In the genomic region with DNA sequence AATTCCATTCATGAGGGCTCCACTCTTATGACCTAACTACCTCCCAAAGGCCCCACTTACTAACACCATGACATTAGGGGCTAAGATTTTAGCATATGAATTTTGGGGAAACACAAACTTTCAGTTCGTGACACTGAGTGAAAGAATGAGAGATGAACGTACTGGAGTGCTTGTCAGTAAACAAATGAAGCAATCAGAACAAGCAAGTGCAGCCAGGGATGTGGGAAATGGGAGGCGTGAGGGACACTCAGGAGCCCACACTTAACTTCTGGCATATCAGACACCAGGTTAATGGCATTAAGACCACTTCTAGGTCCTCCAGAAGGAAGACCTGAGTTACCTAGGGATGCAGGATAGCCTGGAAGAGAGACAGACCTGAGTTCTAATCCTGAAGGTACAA, we compare ENCODE assay signal across 19 cellular contexts.
DNase-seq lines count a peak whose midpoint lies in the region; TF ChIP-seq lines count a peak whose summit lies in the region.
"Had no signal": no experiment of that assay in that cellular context is flagged by ENCODE, and none has a peak within 500 bp of the region (broad histone marks: within the 10 kb centered on the region; RNA-seq: fewer than 3 reads in every experiment).

No MANE protein-coding gene starts in this region.

- 0 out of 2 replicates have a peak overlapping the region, but pooled peaks have one; percentile 3 for H2AFZ ChIP-seq in OCI-LY3 (ENCODE audit: low read depth, low read length)
- H2AFZ ChIP-seq: neural progenitor cell had no signal

- DNase-seq in activated T-cell treated with anti-CD3 and anti-CD28 coated beads, Interleukin-2, amount 50 U/mL, for 24 hours, result no peak
- DNase-seq in activated T-cell treated with anti-CD3 and anti-CD28 coated beads, Interleukin-2, amount 50 U/mL, for 1 hour, result no peak
- DNase-seq in GM12865 (ENCODE audit: low read depth), result peak; percentile 43
- no peak for DNase-seq in NCI-H1436 treated with DMSO at 0.1 percent for 48 hours (lab: John Stamatoyannopoulos, UW)
- DNase-seq in GOT3 (lab: John Stamatoyannopoulos, UW), result no peak
- DNase-seq in RWPE1 (ENCODE audit: low spot score), result no peak
- DNase-seq: activated naive CD8-positive, alpha-beta T cell treated with anti-CD3 and anti-CD28 coated beads, Interleukin-2, amount 10 ng/mL, durations not matched to agents 7 days and 5 days; DMS79; endodermal cell; H7; left colon; NCI-H2107; NCI-H510A treated with DMSO at 0.1 percent for 48 hours; RPMI8226 had no signal

- H3K36me3 Mint-ChIP-seq in activated T-cell treated with anti-CD3 and anti-CD28 coated beads, Interleukin-2, amount 50 U/mL, for 24 hours (ENCODE audit: low read depth), result peaks cover 18% of the 10 kb centered on the region
- H3K36me3 Mint-ChIP-seq in nephron (ENCODE audit: low read depth), result no peaks in the 10 kb centered on the region
- H3K36me3 Mint-ChIP-seq: brain, neural progenitor cell had no signal

- H3K27me3 ChIP-seq in OCI-LY3 (ENCODE audit: low read depth, low read length), result no peaks in the 10 kb centered on the region

- peak overlapping the region; percentile 83 for H3K4me2 ChIP-seq in OCI-LY3 (ENCODE audit: low read length)
- H3K4me2 ChIP-seq: neural progenitor cell, smooth muscle cell had no signal

- H3K4me3 ChIP-seq in GM12865 (ENCODE audit: low read depth, low read length) (peak overlapping the region; percentile 50), OCI-LY3 (ENCODE audit: low read length) (peak overlapping the region; percentile 45)
- H3K4me3 ChIP-seq: neural progenitor cell, smooth muscle cell had no signal

- POLR2A ChIA-PET in RWPE1 (lab: Yijun Ruan, JAX; ENCODE audit: low non-redundant PET), result no interaction called here

- peak overlapping the region; percentile 30 for H3K4me3 Mint-ChIP-seq in activated T-cell treated with anti-CD3 and anti-CD28 coated beads, Interleukin-2, amount 50 U/mL, for 24 hours
- peak overlapping the region; percentile 14 to 69 (median 22) for H3K4me3 Mint-ChIP-seq in nephron
- H3K4me3 Mint-ChIP-seq: activated naive CD8-positive, alpha-beta T cell treated with anti-CD3 and anti-CD28 coated beads, Interleukin-2, amount 10 ng/mL, durations not matched to agents 7 days and 5 days; endodermal cell; neural progenitor cell had no signal

- H4K20me1 ChIP-seq in OCI-LY3 (ENCODE audit: insufficient read depth, low read length), result no peaks in the 10 kb centered on the region

- no peak for TF ChIP-seq CTCF in GM12865 (IDR thresholded peaks at IDR 0.05; ENCODE audit: insufficient read depth, low read depth, low read length, missing control alignments)
- no peak for TF ChIP-seq CTCF in OCI-LY3 (IDR thresholded peaks at IDR 0.05; ENCODE audit: low read depth, low read length)
- no peak for TF ChIP-seq CTCF in nephron (IDR thresholded peaks at IDR 0.05; ENCODE audit: unreplicated experiment in 3 of 3)
- no peak for TF ChIP-seq CTCF in RWPE1 (conservative IDR thresholded peaks at IDR 0.05; ENCODE audit: low read depth)

- H3K36me3 ChIP-seq in OCI-LY3 (replicated peaks; ENCODE audit: low read depth, low read length), result peaks cover 11% of the 10 kb centered on the region
- H3K36me3 ChIP-seq: neural progenitor cell had no signal

- H3K27ac ChIP-seq in OCI-LY3 (ENCODE audit: low read length) (peak overlapping the region; percentile 97), RWPE1 (no peak overlapping the region)
- H3K27ac ChIP-seq: neural progenitor cell had no signal

- peaks cover 62% of the 10 kb centered on the region for H3K79me2 ChIP-seq in OCI-LY3 (ENCODE audit: low read length)

- no peaks in the 10 kb centered on the region for H3K27me3 Mint-ChIP-seq in activated T-cell treated with anti-CD3 and anti-CD28 coated beads, Interleukin-2, amount 50 U/mL, for 24 hours
- H3K27me3 Mint-ChIP-seq in nephron (ENCODE audit: low read depth), result no peaks in the 10 kb centered on the region
- H3K27me3 Mint-ChIP-seq: activated naive CD8-positive, alpha-beta T cell treated with anti-CD3 and anti-CD28 coated beads, Interleukin-2, amount 10 ng/mL, durations not matched to agents 7 days and 5 days had no signal

- peaks cover 70% of the 10 kb centered on the region for H3K4me1 Mint-ChIP-seq in activated T-cell treated with anti-CD3 and anti-CD28 coated beads, Interleukin-2, amount 50 U/mL, for 24 hours (ENCODE audit: low read depth)
- peaks cover 18% of the 10 kb centered on the region for H3K4me1 Mint-ChIP-seq in nephron

- peaks cover 65% of the 10 kb centered on the region for H3K4me1 ChIP-seq in OCI-LY3 (ENCODE audit: low read length)

- no peaks in the 10 kb centered on the region for H3K9me3 ChIP-seq in OCI-LY3 (ENCODE audit: insufficient read depth, low read length)

- CTCF ChIA-PET in RWPE1 (lab: Yijun Ruan, JAX), result interaction anchor here (0.6 kb wide), 1 partner anchor 50 kb away, joined by 3 read pairs; no protein-coding TSS in a partner anchor

- no peaks in the 10 kb centered on the region for H3K9me3 Mint-ChIP-seq in activated T-cell treated with anti-CD3 and anti-CD28 coated beads, Interleukin-2, amount 50 U/mL, for 24 hours
- H3K9me3 Mint-ChIP-seq in nephron, result no peaks in the 10 kb centered on the region
- H3K9me3 Mint-ChIP-seq: brain, endodermal cell, neural progenitor cell had no signal

- H3K9ac ChIP-seq in OCI-LY3 (ENCODE audit: low read length), result peak overlapping the region; percentile 89
- H3K9ac ChIP-seq: neural progenitor cell had no signal

- H3K27ac Mint-ChIP-seq in activated T-cell treated with anti-CD3 and anti-CD28 coated beads, Interleukin-2, amount 50 U/mL, for 24 hours, result peak overlapping the region; percentile 90
- no peak overlapping the region for H3K27ac Mint-ChIP-seq in nephron
- H3K27ac Mint-ChIP-seq: activated naive CD8-positive, alpha-beta T cell treated with anti-CD3 and anti-CD28 coated beads, Interleukin-2, amount 10 ng/mL, durations not matched to agents 7 days and 5 days; brain; endodermal cell; neural progenitor cell had no signal
